Comparison of ENCODE assay signal across 8 cellular contexts in the genomic region with DNA sequence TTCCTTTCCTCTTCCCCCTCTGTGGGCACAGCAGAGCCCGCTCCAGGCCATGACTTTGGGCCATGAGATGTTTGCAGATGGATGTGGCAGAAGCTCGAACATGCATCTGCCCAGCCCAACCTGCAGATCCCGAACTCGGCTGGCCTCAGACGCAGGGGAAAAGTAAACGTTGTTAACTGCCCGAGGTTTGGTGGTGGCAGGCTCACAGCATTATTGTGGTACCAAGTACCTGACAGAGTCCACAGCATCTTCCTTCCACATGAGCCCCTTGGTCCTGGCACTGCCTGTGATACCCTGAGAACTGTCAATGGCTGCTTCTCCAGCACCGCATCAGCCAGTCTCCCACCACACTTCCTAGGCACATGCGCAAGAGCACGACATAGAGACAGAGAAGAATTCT.
"Had no signal": no experiment of that assay in that cellular context is flagged by ENCODE, and none has a peak within 500 bp of the region (broad histone marks: within the 10 kb centered on the region; RNA-seq: fewer than 3 reads in every experiment).

No MANE protein-coding gene starts in this region.

- H3K27me3 Mint-ChIP-seq: IgD-negative memory B cell had no signal

- ATAC-seq: HCT116, HepG2 had no signal

- DNase-seq: GM23248, GOT3, H7, HFFc6, KBM-7 had no signal

- H3K4me3 Mint-ChIP-seq: HFFc6, IgD-negative memory B cell had no signal

- H3K27ac Mint-ChIP-seq: HFFc6 had no signal

- H3K4me1 Mint-ChIP-seq: IgD-negative memory B cell had no signal
